Comparison of ENCODE assay signal across 2 cellular contexts in the genomic region with DNA sequence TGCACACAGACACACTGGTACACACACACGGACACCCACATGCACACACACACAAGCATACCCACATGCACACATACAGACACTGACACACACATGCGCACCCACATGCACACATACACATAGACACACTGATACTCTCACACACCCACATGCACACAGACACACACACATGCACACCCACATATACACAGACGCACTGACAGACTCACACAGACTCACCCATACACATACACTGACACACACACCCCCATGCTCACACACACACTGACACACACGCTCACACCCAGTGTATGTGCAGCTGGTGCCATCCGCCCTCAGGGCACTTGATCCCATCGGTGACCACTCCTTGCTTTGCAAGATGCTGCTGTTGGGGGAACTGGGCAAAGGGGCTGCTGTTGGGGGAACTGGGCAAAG.
TF ChIP-seq lines count a peak whose summit lies in the region.

No MANE protein-coding gene starts in this region.

TF ChIP-seq in HEK293, 187 proteins besides CTCF, POLR2A, EP300 and RAD21:
- TF ChIP-seq, protein P1, sequence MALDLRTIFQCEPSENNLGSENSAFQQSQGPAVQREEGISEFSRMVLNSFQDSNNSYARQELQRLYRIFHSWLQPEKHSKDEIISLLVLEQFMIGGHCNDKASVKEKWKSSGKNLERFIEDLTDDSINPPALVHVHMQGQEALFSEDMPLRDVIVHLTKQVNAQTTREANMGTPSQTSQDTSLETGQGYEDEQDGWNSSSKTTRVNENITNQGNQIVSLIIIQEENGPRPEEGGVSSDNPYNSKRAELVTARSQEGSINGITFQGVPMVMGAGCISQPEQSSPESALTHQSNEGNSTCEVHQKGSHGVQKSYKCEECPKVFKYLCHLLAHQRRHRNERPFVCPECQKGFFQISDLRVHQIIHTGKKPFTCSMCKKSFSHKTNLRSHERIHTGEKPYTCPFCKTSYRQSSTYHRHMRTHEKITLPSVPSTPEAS (tag by site-specific recombination; IDR thresholded peaks at IDR 0.05): peak; percentile 95
- TF ChIP-seq EGR2 (tag by site-specific recombination; IDR thresholded peaks at IDR 0.05; ENCODE audit: low read depth): peak; percentile 75
- no peak for TF ChIP-seq ZNF18 (tag by site-specific recombination; IDR thresholded peaks at IDR 0.05)
- TF ChIP-seq ZNF335 (tag by site-specific recombination; conservative IDR thresholded peaks at IDR 0.05): no peak
- 0 out of 2 replicates have a peak, but pooled peaks have one; percentile 7 for TF ChIP-seq MYNN (tag by site-specific recombination; IDR thresholded peaks at IDR 0.05; ENCODE audit: borderline replicate concordance)
- TF ChIP-seq ZNF311 (tag by site-specific recombination; IDR thresholded peaks at IDR 0.05; ENCODE audit: borderline replicate concordance): peak; percentile 20; the same call in 1 of the 2 replicates
- TF ChIP-seq ZFHX2 (tag by site-specific recombination; conservative IDR thresholded peaks at IDR 0.05): peak; percentile 94
- peak; percentile 7; the same call in 1 of the 2 replicates for TF ChIP-seq SCRT1 (tag by site-specific recombination; IDR thresholded peaks at IDR 0.05; ENCODE audit: borderline replicate concordance)
- TF ChIP-seq KLF9 (tag by site-specific recombination; IDR thresholded peaks at IDR 0.05; ENCODE audit: low read depth): 0 out of 2 replicates have a peak, but pooled peaks have one; percentile 6

TF ChIP-seq in GM12878, 131 proteins besides CTCF, POLR2A, EP300 and RAD21:
- TF ChIP-seq PBX3 (IDR thresholded peaks at IDR 0.05; ENCODE audit: insufficient replicate concordance, low read depth, low read length) (peak; percentile 62), TCF3 (IDR thresholded peaks at IDR 0.05; ENCODE audit: borderline replicate concordance, insufficient read depth, low read depth, low read length) (peak; percentile 10; the same call in 1 of the 2 replicates), MYB (IDR thresholded peaks at IDR 0.05; ENCODE audit: borderline replicate concordance, low read depth, low read length) (no peak)
